In genomic region chr13:94462670-94463069, GRCh38 we compare ENCODE assay signal across 9 cellular contexts. TPM values are rescaled to one million over a fixed set of nuclear protein-coding genes. Genes with fewer than 3 reads are reported as not detected.
"Had no signal": no experiment of that assay in that cellular context is flagged by ENCODE, and none has a peak within 500 bp of the region (broad histone marks: within the 10 kb centered on the region; RNA-seq: fewer than 3 reads in every experiment).

No MANE protein-coding gene starts in this region.

- H2AFZ ChIP-seq: GM23248 had no signal

- H3K4me3 Mint-ChIP-seq: HFFc6, IgD-negative memory B cell had no signal

- H3K4me1 ChIP-seq: HAP-1 had no signal

- H3K9ac ChIP-seq: GM23248 had no signal

- H3K4me1 Mint-ChIP-seq: IgD-negative memory B cell had no signal

- H3K27ac ChIP-seq: GM23248, HL-60 had no signal

- H3K9me3 Mint-ChIP-seq: HFFc6 had no signal

- H3K4me3 ChIP-seq: GM23248, HAP-1 had no signal

- H3K36me3 Mint-ChIP-seq: IgD-negative memory B cell had no signal

- H3K27ac Mint-ChIP-seq: HFFc6, IgD-negative memory B cell had no signal

- H3K27me3 Mint-ChIP-seq: IgD-negative memory B cell had no signal

- DNase-seq: GM23248, GOT3, H7, HFFc6, KG1 had no signal

- ATAC-seq: HCT116 had no signal

- H3K9me3 ChIP-seq: HAP-1 had no signal

- H3K36me3 ChIP-seq: HAP-1 had no signal

RNA-seq across cellular contexts. Expression of gene DCT, which starts 16.8 kb away (rescaled TPM):
- total RNA-seq: GM23248, H7, HFFc6 had no signal
- polyA plus RNA-seq: GM23248, IgD-negative memory B cell had no signal
